In genomic region chr5:14588758-14589543, GRCh38 we compare ENCODE assay signal across 15 cellular contexts. TPM values are rescaled to one million over a fixed set of nuclear protein-coding genes. Genes with fewer than 3 reads are reported as not detected.
DNase-seq lines count a peak whose midpoint lies in the region; ATAC-seq, FAIRE-seq and TF ChIP-seq lines count a peak whose summit lies in the region.
"Had no signal": no experiment of that assay in that cellular context is flagged by ENCODE, and none has a peak within 500 bp of the region (broad histone marks: within the 10 kb centered on the region; RNA-seq: fewer than 3 reads in every experiment).

No MANE protein-coding gene starts in this region.

- BruUV-seq in mammary epithelial cell (replicated peaks; lab: Mats Ljungman, UMichigan): no TSS peak
- BruUV-seq in HepG2 (replicated peaks; lab: Mats Ljungman, UMichigan): no TSS peak

- H3K79me2 ChIP-seq in mammary epithelial cell (ENCODE audit: insufficient read depth, low read length): no peaks in the 10 kb centered on the region
- H3K79me2 ChIP-seq in HepG2 (ENCODE audit: insufficient read depth, low read length): no peaks in the 10 kb centered on the region

- no peaks in the 10 kb centered on the region for H3K9me3 ChIP-seq in breast epithelium
- no peaks in the 10 kb centered on the region for H3K9me3 ChIP-seq in mammary epithelial cell (replicated peaks; ENCODE audit: insufficient read depth, low read length)
- no peaks in the 10 kb centered on the region for H3K9me3 ChIP-seq in HepG2 (ENCODE audit: low read length)
- H3K9me3 ChIP-seq: vagina had no signal

- peak; percentile 35; the same call in 1 of the 3 replicates for ATAC-seq in HepG2
- no peak for ATAC-seq in GM19324 (IDR thresholded peaks at IDR 0.05; ENCODE audit: low FRiP score, unreplicated experiment)
- no peak for ATAC-seq in activated CD4-positive, CD25-positive, alpha-beta regulatory T cell treated with anti-CD3 and anti-CD28 coated beads, Interleukin-2, amount 50 U/mL, for 24 hours

- H3K4me2 ChIP-seq in mammary epithelial cell (ENCODE audit: insufficient read depth, low read depth, low read length) (no peak overlapping the region), HepG2 (ENCODE audit: low read depth, low read length) (no peak overlapping the region)

- H3K27me3 ChIP-seq in breast epithelium (no peaks in the 10 kb centered on the region), mammary epithelial cell (ENCODE audit: insufficient read depth, low read length) (peaks cover 5% of the 10 kb centered on the region), HepG2 (ENCODE audit: control insufficient read depth in 1 of 2, insufficient read depth in 2 of 2, low read length in 2 of 2) (peaks cover under 1 to 13% of the 10 kb centered on the region in 2 experiments; a peak in 3 of 5 replicates)
- H3K27me3 ChIP-seq: vagina had no signal

- CTCF ChIA-PET in mammary epithelial cell (lab: Charles Lee; ENCODE audit: low non-redundant PET) (no interaction called here), HepG2 (lab: Yijun Ruan, JAX; ENCODE audit: low intra/inter-chr PET ratio, low total read pairs) (no interaction called here)

- no peak for FAIRE-seq in HepG2 (lab: Jason Lieb, UNC)

- H3K9ac ChIP-seq in mammary epithelial cell (ENCODE audit: insufficient read depth, low read length) (no peak overlapping the region), HepG2 (ENCODE audit: insufficient read depth, low read depth, low read length) (no peak overlapping the region)

- H3K27ac ChIP-seq in breast epithelium: peak overlapping the region; percentile 49 to 67
- no peak overlapping the region for H3K27ac ChIP-seq in mammary epithelial cell (ENCODE audit: insufficient read depth, low read depth, low read length)
- H3K27ac ChIP-seq in VCaP: peak overlapping the region; percentile 75
- H3K27ac ChIP-seq in HepG2 (ENCODE audit: extremely low read length, insufficient read depth, low read length): no peak overlapping the region
- H3K27ac ChIP-seq: vagina had no signal

- no peaks in the 10 kb centered on the region for H3K36me3 ChIP-seq in breast epithelium
- H3K36me3 ChIP-seq in mammary epithelial cell (ENCODE audit: insufficient read depth, low read length): no peaks in the 10 kb centered on the region
- no peaks in the 10 kb centered on the region for H3K36me3 ChIP-seq in HepG2 (replicated peaks in 1 of 2; ENCODE audit: control insufficient read depth in 1 of 2, insufficient read depth in 2 of 2, low read length in 2 of 2)
- H3K36me3 ChIP-seq: vagina had no signal

- 77% methylated on average over 8 of the region's 10 CpGs for WGBS in mammary epithelial cell (ENCODE audit: low coverage, missing lambda C conversion rate)
- 4% methylated on average over 10 of the region's 10 CpGs for WGBS in HepG2 (ENCODE audit: low lambda C conversion rate)

- TF ChIP-seq EP300 in HepG2 (IDR thresholded peaks at IDR 0.05; ENCODE audit: low read depth in 2 of 2, low read length in 2 of 2): no peak
- TF ChIP-seq EP300 in HepG2 (CRISPR knock-in tag; IDR thresholded peaks at IDR 0.05; ENCODE audit: borderline replicate concordance): no peak

- no peak for TF ChIP-seq RAD21 in HepG2 (CRISPR knock-in tag; IDR thresholded peaks at IDR 0.05)

- dilution Hi-C loops in mammary epithelial cell (cut with HindIII; ENCODE audit: low sequenced_read_pairs): no loop called here

- H2AFZ ChIP-seq in mammary epithelial cell (ENCODE audit: low read depth, low read length) (no peak overlapping the region), HepG2 (ENCODE audit: low read length) (no peak overlapping the region)

- H3K4me3 ChIP-seq in breast epithelium (no peak overlapping the region), mammary epithelial cell (replicated peaks in 1 of 3; ENCODE audit: insufficient read depth in 1 of 3, low read depth in 2 of 3, low read length in 3 of 3) (no peak overlapping the region), HepG2 (replicated peaks in 1 of 3; ENCODE audit: insufficient read depth in 1 of 3, low read depth in 2 of 3, low read length in 3 of 3) (no peak overlapping the region)
- H3K4me3 ChIP-seq: vagina had no signal

- no peak for DNase-seq in breast epithelium (ENCODE audit: low spot score in 2 of 2)
- no peak for DNase-seq in mammary epithelial cell
- DNase-seq in HepG2 (ENCODE audit: low spot score): no peak
- no peak for DNase-seq in activated CD4-positive, CD25-positive, alpha-beta regulatory T cell treated with anti-CD3 and anti-CD28 coated beads, Interleukin-2, amount 50 U/mL, for 72 hours
- DNase-seq in stimulated activated CD4-positive, alpha-beta T cell treated with anti-CD3 and anti-CD28 coated beads, Interleukin-12 subunit alpha, Interleukin-12 subunit beta, amount 100 ng/mL, for 4 hours: no peak
- DNase-seq: activated CD4-positive, alpha-beta T cell treated with anti-CD3 and anti-CD28 coated beads, Interleukin-2, amount 50 U/mL, for 48 hours; activated naive CD4-positive, alpha-beta T cell treated with Interleukin-2 at 50 U/mL for 16 hours; central memory CD4-positive, alpha-beta T cell; left ventricle myocardium superior; NCI-H1694 treated with DMSO at 0.1 percent for 48 hours; stimulated activated CD4-positive, alpha-beta T cell treated with anti-CD3 and anti-CD28 coated beads, Interleukin-15, amount 100 ng/mL, for 24 hours had no signal

- H4K20me1 ChIP-seq in mammary epithelial cell (ENCODE audit: insufficient read depth, low read length) (no peaks in the 10 kb centered on the region), HepG2 (ENCODE audit: insufficient read depth, low read length) (no peaks in the 10 kb centered on the region)

- POLR2A ChIA-PET in HepG2 (lab: Yijun Ruan, JAX): no interaction called here

- TF ChIP-seq POLR2A in breast epithelium (IDR thresholded peaks at IDR 0.05): no peak
- TF ChIP-seq POLR2A in HepG2 (IDR thresholded peaks at IDR 0.05; ENCODE audit: insufficient read depth in 1 of 2, low read depth in 2 of 2, low read length in 2 of 2): no peak

- in situ Hi-C loops in mammary epithelial cell (cut with MboI; ENCODE audit: low sequenced_read_pairs in 2 of 2): no loop called here
- in situ Hi-C loops in HepG2 (cut with HindIII; ENCODE audit: extremely low pct_ligation_motif_present, low pct_unique_long_range_greater_than_20kb): no loop called here

- H3K4me1 ChIP-seq in breast epithelium: no peaks in the 10 kb centered on the region
- H3K4me1 ChIP-seq in mammary epithelial cell (ENCODE audit: insufficient read depth, low read length): no peaks in the 10 kb centered on the region
- peaks cover 14% of the 10 kb centered on the region for H3K4me1 ChIP-seq in HepG2 (ENCODE audit: insufficient read depth, low read length)
- H3K4me1 ChIP-seq: vagina had no signal

- intact Hi-C loops in breast epithelium (cut with DNase I; ENCODE audit: low total_unique reads) (no loop called here), mammary epithelial cell (cut with micrococcal nuclease) (no loop called here), HepG2 (cut with micrococcal nuclease; ENCODE audit: unreplicated experiment) (no loop called here)

- TF ChIP-seq CTCF in breast epithelium (IDR thresholded peaks at IDR 0.05): no peak
- TF ChIP-seq CTCF in mammary epithelial cell (conservative IDR thresholded peaks at IDR 0.05 in 1 of 2, IDR thresholded peaks at IDR 0.05 in 1 of 2; ENCODE audit: extremely low read depth in 1 of 2, insufficient read depth in 1 of 2, low read depth in 1 of 2, low read length in 2 of 2): no peak
- no peak for TF ChIP-seq CTCF in VCaP (conservative IDR thresholded peaks at IDR 0.05)
- no peak for TF ChIP-seq CTCF in HepG2 (CRISPR knock-in tag; IDR thresholded peaks at IDR 0.05)

TF ChIP-seq in HepG2, 621 proteins besides CTCF, POLR2A, EP300 and RAD21 (continues in another document):
- TF ChIP-seq MXI1 (IDR thresholded peaks at IDR 0.05; ENCODE audit: borderline replicate concordance, low read depth, low read length) (no peak), NFRKB (IDR thresholded peaks at IDR 0.05) (no peak), HNF1B (CRISPR knock-in tag; IDR thresholded peaks at IDR 0.05) (no peak)

RNA-seq across cellular contexts. Expression of gene OTULINL, which starts 7.4 kb away (rescaled TPM):
- total RNA-seq in breast epithelium: 10 to 100 TPM in 1 of 3 donors, 1 to 10 TPM in 2; 6.2 to 14.4 (median 7.2) TPM
- total RNA-seq in mammary epithelial cell: 1 to 10 TPM in 1 of 2 donors, under 1 TPM in 1; 0.33 to 5.1 TPM
- 1.1 TPM for polyA plus RNA-seq in mammary epithelial cell
- polyA minus RNA-seq in mammary epithelial cell: not detected
- total RNA-seq in HepG2 (2016; rRNA removed; fragmentation: Illumina TruSeq; extraction: Trizol): 0.36 and 0.40 TPM in 2 replicates
- 0.35 TPM in 1 of 2 replicates, not detected in the other for total RNA-seq in HepG2 (2016; cell fraction: cytosol; rRNA removed; fragmentation: Illumina TruSeq; extraction: Trizol; ENCODE audit: low read depth)
- total RNA-seq in HepG2 (2016; cell fraction: insoluble cytoplasmic fraction; rRNA removed; fragmentation: Illumina TruSeq; extraction: Trizol): 0.22 and 0.49 TPM in 2 replicates
- total RNA-seq in HepG2 (2016; cell fraction: membrane; rRNA removed; fragmentation: Illumina TruSeq; extraction: Trizol): 0.24 and 0.34 TPM in 2 replicates
- 0.34 and 0.66 TPM in 2 replicates for total RNA-seq in HepG2 (2016; cell fraction: nucleus; rRNA removed; fragmentation: Illumina TruSeq; extraction: Trizol)
- 0.04 and 0.08 TPM in 2 replicates for polyA plus RNA-seq in HepG2 (2011; rRNA removed)
- 0.07 and 0.15 TPM in 2 replicates for polyA plus RNA-seq in HepG2 (2011; cell fraction: cytosol; rRNA removed)
- polyA plus RNA-seq in HepG2 (2011; cell fraction: nucleus; rRNA removed): 0.03 TPM in 1 of 2 replicates, not detected in the other
- 0.05 and 0.07 TPM in 2 replicates for polyA plus RNA-seq in HepG2 (2012)
- 0.03 and 0.05 TPM in 2 replicates for polyA plus RNA-seq in HepG2 (2016; cell fraction: cytosol; fragmentation: Illumina TruSeq; extraction: Trizol; ENCODE audit: low read depth)
- polyA plus RNA-seq in HepG2 (2016; cell fraction: insoluble cytoplasmic fraction; fragmentation: Illumina TruSeq; extraction: Trizol; ENCODE audit: low read depth): 0.14 and 0.72 TPM in 2 replicates
- 0.08 and 0.09 TPM in 2 replicates for polyA plus RNA-seq in HepG2 (2016; cell fraction: membrane; fragmentation: Illumina TruSeq; extraction: Trizol; ENCODE audit: low read depth)
- polyA plus RNA-seq in HepG2 (2016; cell fraction: nucleus; fragmentation: Illumina TruSeq; extraction: Trizol; ENCODE audit: insufficient read depth, low read depth): 0.21 and 0.40 TPM in 2 replicates
- polyA minus RNA-seq in HepG2 (2011; rRNA and poly(A)+ RNA removed; ENCODE audit: low replicate concordance): 12.8 TPM in 1 of 2 replicates, not detected in the other
- not detected in 2 replicates for polyA minus RNA-seq in HepG2 (2011; cell fraction: cytosol; rRNA and poly(A)+ RNA removed)
- 0.13 TPM in 1 of 2 replicates, not detected in the other for polyA minus RNA-seq in HepG2 (2011; cell fraction: nucleus; rRNA and poly(A)+ RNA removed)

Comparison
In these comparisons a context has a peak if more than half of its experiments do, and no peak if none do; other contexts are left out.
1. H3K27ac ChIP-seq: peak in breast epithelium (2 of 2) and VCaP (single experiment); none in mammary epithelial cell (single experiment) and HepG2 (single experiment).